Comparison of ENCODE assay signal across 12 cellular contexts in the genomic region with DNA sequence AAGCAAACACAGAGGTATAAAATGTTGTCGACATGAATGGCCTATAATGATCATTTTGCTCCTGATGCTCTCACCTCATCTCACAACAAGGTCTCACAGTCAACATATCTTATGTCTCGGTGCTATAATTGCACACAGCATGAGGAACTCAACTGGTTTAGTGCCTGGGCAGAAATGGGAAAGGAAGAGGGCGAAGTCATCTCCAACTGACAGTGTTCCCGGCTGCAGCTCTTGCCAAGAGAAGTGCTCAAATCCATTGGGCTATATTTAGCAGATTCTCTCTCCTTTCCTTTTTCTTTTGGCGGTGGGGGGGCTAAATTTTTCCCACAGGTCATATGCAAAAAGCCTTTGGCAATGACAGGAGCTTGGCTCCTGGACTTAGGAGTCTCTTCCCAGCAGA. TPM values are rescaled to one million over a fixed set of nuclear protein-coding genes. Genes with fewer than 3 reads are reported as not detected.
DNase-seq lines count a peak whose midpoint lies in the region; ATAC-seq and TF ChIP-seq lines count a peak whose summit lies in the region.
"Had no signal": no experiment of that assay in that cellular context is flagged by ENCODE, and none has a peak within 500 bp of the region (broad histone marks: within the 10 kb centered on the region; RNA-seq: fewer than 3 reads in every experiment).

No MANE protein-coding gene starts in this region.

- TF ChIP-seq EP300 in upper lobe of left lung (IDR thresholded peaks at IDR 0.05) = no peak

- no peaks in the 10 kb centered on the region for H3K9me3 Mint-ChIP-seq in activated T-helper 17 cell treated with anti-CD3 and anti-CD28 coated beads, Interleukin-2, amount 50 U/mL, for 72 hours

- no peak overlapping the region for H3K9ac ChIP-seq in HUES6 (ENCODE audit: low read length)
- H3K9ac ChIP-seq in skeletal muscle satellite cell (ENCODE audit: low read depth, low read length) = peak overlapping the region; percentile 81

- H3K36me3 ChIP-seq in HUES6 (ENCODE audit: control insufficient read depth, insufficient read depth, low read length) (peaks cover 11% of the 10 kb centered on the region), skeletal muscle satellite cell (ENCODE audit: insufficient read depth, low read length) (peaks cover 28% of the 10 kb centered on the region), upper lobe of left lung (peaks cover 0 to 11% (median 6%) of the 10 kb centered on the region in 4 donors)

- DNase-seq in right cardiac atrium (peak in 1 of 3 donors; percentile 70), upper lobe of left lung (no peak), putamen (ENCODE audit: low spot score) (no peak)
- DNase-seq: activated T-cell treated with anti-CD3 and anti-CD28 coated beads, Interleukin-2, amount 50 U/mL, for 1 hour; GOT3; KG1; SIG-M5 had no signal

- intact Hi-C loops in right cardiac atrium (cut with DNase I) = loop anchor here in 2 of 4 donors (5.0 to 10.0 kb wide), 2 partner anchors 41 to 154 kb away; no protein-coding TSS in a partner anchor

- no peak for TF ChIP-seq POLR2A in upper lobe of left lung (IDR thresholded peaks at IDR 0.05)

- no peak for ATAC-seq in activated T-helper 17 cell treated with anti-CD3 and anti-CD28 coated beads, Interleukin-2, amount 50 U/mL, for 72 hours (replicated peaks)
- peak; percentile 26 to 29 for ATAC-seq in right cardiac atrium
- no peak for ATAC-seq in upper lobe of left lung (ENCODE audit: low FRiP score in 2 of 2)
- no peak for ATAC-seq in HG03342 (IDR thresholded peaks at IDR 0.05; ENCODE audit: unreplicated experiment)
- ATAC-seq in HG03354 (IDR thresholded peaks at IDR 0.05; ENCODE audit: poor library complexity, severe bottlenecking, unreplicated experiment) = no peak

- no peak overlapping the region for H3K4me3 Mint-ChIP-seq in activated T-helper 17 cell treated with anti-CD3 and anti-CD28 coated beads, Interleukin-2, amount 50 U/mL, for 72 hours

- peak overlapping the region; percentile 16; the same call in 1 of the 2 replicates for H3K27ac ChIP-seq in HUES6 (ENCODE audit: low read depth, low read length)
- H3K27ac ChIP-seq in right cardiac atrium (ENCODE audit: low read length) = peak overlapping the region; percentile 99
- peak overlapping the region in 2 of 4 donors; percentile 81 to 85 for H3K27ac ChIP-seq in upper lobe of left lung

- peak overlapping the region; percentile 59 for H3K4me2 ChIP-seq in skeletal muscle satellite cell (ENCODE audit: low read length)

- H3K36me3 Mint-ChIP-seq in activated T-helper 17 cell treated with anti-CD3 and anti-CD28 coated beads, Interleukin-2, amount 50 U/mL, for 72 hours (ENCODE audit: low read depth) = peaks cover 84% of the 10 kb centered on the region

- no peaks in the 10 kb centered on the region for H3K27me3 ChIP-seq in HUES6 (ENCODE audit: control insufficient read depth, insufficient read depth, low read length)
- H3K27me3 ChIP-seq in right cardiac atrium (ENCODE audit: control insufficient read depth, insufficient read depth) = no peaks in the 10 kb centered on the region
- H3K27me3 ChIP-seq in skeletal muscle satellite cell (ENCODE audit: control insufficient read depth, insufficient read depth, low read length) = no peaks in the 10 kb centered on the region
- H3K27me3 ChIP-seq in upper lobe of left lung = no peaks in the 10 kb centered on the region

- no peaks in the 10 kb centered on the region for H3K9me3 ChIP-seq in HUES6 (ENCODE audit: control insufficient read depth, insufficient read depth, low read depth, low read length)
- H3K9me3 ChIP-seq in right cardiac atrium (ENCODE audit: control insufficient read depth, low read length) = no peaks in the 10 kb centered on the region
- H3K9me3 ChIP-seq in skeletal muscle satellite cell (replicated peaks; ENCODE audit: low read length) = no peaks in the 10 kb centered on the region
- no peaks in the 10 kb centered on the region for H3K9me3 ChIP-seq in upper lobe of left lung

- H3K27me3 Mint-ChIP-seq in activated T-helper 17 cell treated with anti-CD3 and anti-CD28 coated beads, Interleukin-2, amount 50 U/mL, for 72 hours = no peaks in the 10 kb centered on the region

- H3K4me1 Mint-ChIP-seq in activated T-helper 17 cell treated with anti-CD3 and anti-CD28 coated beads, Interleukin-2, amount 50 U/mL, for 72 hours = peaks cover 34% of the 10 kb centered on the region

- WGBS in right cardiac atrium = 18% methylated on average over 5 of the region's 5 CpGs
- 45 to 54% methylated on average over 5 of the region's 5 CpGs for WGBS in upper lobe of left lung, 2 donors

- H3K4me1 ChIP-seq in HUES6 (ENCODE audit: control insufficient read depth, insufficient read depth, low read length) = peaks cover 51% of the 10 kb centered on the region
- peaks cover 50% of the 10 kb centered on the region for H3K4me1 ChIP-seq in right cardiac atrium (ENCODE audit: control insufficient read depth, insufficient read depth, low read length)
- H3K4me1 ChIP-seq in skeletal muscle satellite cell (ENCODE audit: control insufficient read depth, insufficient read depth, low read length) = peaks cover 64% of the 10 kb centered on the region
- H3K4me1 ChIP-seq in upper lobe of left lung = peaks cover 53 to 68% (median 59%) of the 10 kb centered on the region in 4 donors

- H3K4me3 ChIP-seq in HUES6 (ENCODE audit: low read depth, low read length) (no peak overlapping the region), right cardiac atrium (ENCODE audit: low read length) (no peak overlapping the region), skeletal muscle satellite cell (ENCODE audit: low read length) (peak overlapping the region; percentile 8), upper lobe of left lung (no peak overlapping the region)

- TF ChIP-seq CTCF in upper lobe of left lung (IDR thresholded peaks at IDR 0.05) = no peak

- peak overlapping the region; percentile 66 for H3K27ac Mint-ChIP-seq in activated T-helper 17 cell treated with anti-CD3 and anti-CD28 coated beads, Interleukin-2, amount 50 U/mL, for 72 hours

RNA-seq across cellular contexts. Expression of gene SLC45A1, which starts 53.0 kb away (rescaled TPM):
- total RNA-seq in activated T-helper 17 cell treated with anti-CD3 and anti-CD28 coated beads, Interleukin-2, amount 50 U/mL, for 72 hours = under 1 TPM; 0.15 to 0.42 TPM
- 1 to 10 TPM; 2.1 to 3.5 (median 2.8) TPM for total RNA-seq in right cardiac atrium
- polyA plus RNA-seq in right cardiac atrium = 2.5 TPM
- total RNA-seq in skeletal muscle satellite cell (2012; rRNA removed) = 1.0 and 4.8 TPM in 2 replicates
- total RNA-seq in upper lobe of left lung = 1 to 10 TPM in 2 of 6 donors, under 1 TPM in 2, not detected in 2; 0.91 to 1.4 (median 1.0) TPM

Comparison
In these comparisons a context has a peak if more than half of its experiments do, and no peak if none do; other contexts are left out.
1. ATAC-seq: peak in right cardiac atrium (2 of 2); none in activated T-helper 17 cell treated with anti-CD3 and anti-CD28 coated beads, Interleukin-2, amount 50 U/mL, for 72 hours (single experiment), upper lobe of left lung (0 of 2), HG03342 (single experiment) and HG03354 (single experiment).